Comparison of ENCODE assay signal across 8 cellular contexts in the genomic region with DNA sequence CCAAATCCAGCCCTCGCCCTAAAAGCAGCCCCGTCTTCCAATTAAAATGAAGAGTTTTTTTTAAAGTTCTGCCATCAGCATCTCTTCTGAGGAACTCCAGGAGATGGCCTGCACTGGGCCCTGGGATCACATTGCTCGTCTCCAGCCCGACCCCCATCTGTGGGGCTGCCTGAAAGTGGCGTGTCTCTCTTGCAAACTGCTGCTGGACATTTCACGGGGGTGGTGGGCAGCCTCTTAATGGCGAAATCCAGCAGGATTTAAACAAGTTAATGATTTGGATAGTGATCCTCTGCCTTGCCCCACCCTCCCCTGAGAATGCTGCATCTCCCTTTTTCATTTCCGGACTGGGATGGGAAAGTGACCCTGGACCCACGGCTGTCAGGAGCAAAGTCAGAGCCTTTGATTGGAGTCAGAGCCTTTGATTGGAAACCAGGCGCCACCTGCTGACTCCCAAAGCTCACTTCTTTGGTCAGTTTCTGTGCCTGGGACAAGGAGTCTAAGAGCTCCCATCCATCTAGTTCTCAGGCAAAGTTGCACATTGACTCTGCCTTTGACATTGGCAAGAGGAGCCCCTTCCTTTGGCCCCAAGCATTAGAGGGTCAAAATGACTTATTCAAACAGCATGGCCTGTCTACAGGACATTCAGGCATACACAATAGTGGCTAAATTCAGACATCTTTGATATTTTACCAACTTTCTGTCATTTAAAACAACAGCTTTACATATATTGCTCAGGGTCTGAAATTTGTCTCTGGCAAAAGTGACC.
DNase-seq lines count a peak whose midpoint lies in the region; ATAC-seq, FAIRE-seq and TF ChIP-seq lines count a peak whose summit lies in the region.

No MANE protein-coding gene starts in this region.

- no peak overlapping the region for H3K4me3 ChIP-seq in adipocyte (ENCODE audit: low read length)
- H3K4me3 ChIP-seq in left ventricle myocardium inferior, result no peak overlapping the region

- peak; percentile 79 for TF ChIP-seq CTCF in left ventricle myocardium inferior (IDR thresholded peaks at IDR 0.05; ENCODE audit: borderline replicate concordance)

- no peak overlapping the region for H3K9ac ChIP-seq in adipocyte (ENCODE audit: low read length)

- peak; percentile 72 for ATAC-seq in sciatic nerve
- ATAC-seq in stimulated activated memory B cell treated with anti-CD40 and anti-IgM and Interleukin-4, amounts not matched to agents 10 μg/mL and 1 μg/mL and 100 μg/mL, for 72 hours, result no peak

- H3K27ac ChIP-seq in left ventricle myocardium inferior (replicated peaks), result no peak overlapping the region

- peaks cover 22% of the 10 kb centered on the region for H3K27me3 Mint-ChIP-seq in stimulated activated memory B cell treated with anti-CD40 and anti-IgM and Interleukin-4, amounts not matched to agents 10 μg/mL and 1 μg/mL and 100 μg/mL, for 72 hours

- no peaks in the 10 kb centered on the region for H3K4me1 ChIP-seq in adipocyte (ENCODE audit: control insufficient read depth, insufficient read depth, low read length)
- peaks cover 12% of the 10 kb centered on the region for H3K4me1 ChIP-seq in left ventricle myocardium inferior

- H3K36me3 ChIP-seq in adipocyte (ENCODE audit: control insufficient read depth, insufficient read depth, low read length, severe bottlenecking), result no peaks in the 10 kb centered on the region
- H3K36me3 ChIP-seq in left ventricle myocardium inferior, result no peaks in the 10 kb centered on the region

- intact Hi-C loops in left ventricle myocardium inferior (cut with micrococcal nuclease), result loop anchor here (10.0 kb wide), 1 partner anchor 232 kb away; no protein-coding TSS in a partner anchor
- intact Hi-C loops in sciatic nerve (cut with DNase I), result no loop called here

- FAIRE-seq in G401.6 (lab: Jason Lieb, UNC), result peak; percentile 57

- H3K36me3 Mint-ChIP-seq in stimulated activated memory B cell treated with anti-CD40 and anti-IgM and Interleukin-4, amounts not matched to agents 10 μg/mL and 1 μg/mL and 100 μg/mL, for 72 hours, result no peaks in the 10 kb centered on the region

- H3K9me3 Mint-ChIP-seq in stimulated activated memory B cell treated with anti-CD40 and anti-IgM and Interleukin-4, amounts not matched to agents 10 μg/mL and 1 μg/mL and 100 μg/mL, for 72 hours, result no peaks in the 10 kb centered on the region

- no peaks in the 10 kb centered on the region for H3K9me3 ChIP-seq in adipocyte (ENCODE audit: control insufficient read depth, low read length)
- no peaks in the 10 kb centered on the region for H3K9me3 ChIP-seq in left ventricle myocardium inferior (replicated peaks)

- DNase-seq in 8988T (peak; percentile 58), NCI-H2029 treated with DMSO at 0.1 percent for 48 hours (lab: John Stamatoyannopoulos, UW) (peak; percentile 25), adipocyte (ENCODE audit: low read depth) (peak; percentile 89), left ventricle myocardium inferior (peak; percentile 63), sciatic nerve (ENCODE audit: low spot score) (peak; percentile 73), GM19240 (ENCODE audit: insufficient read length, low spot score) (no peak)

- no peaks in the 10 kb centered on the region for H3K4me1 Mint-ChIP-seq in stimulated activated memory B cell treated with anti-CD40 and anti-IgM and Interleukin-4, amounts not matched to agents 10 μg/mL and 1 μg/mL and 100 μg/mL, for 72 hours

- no peak overlapping the region for H3K4me3 Mint-ChIP-seq in stimulated activated memory B cell treated with anti-CD40 and anti-IgM and Interleukin-4, amounts not matched to agents 10 μg/mL and 1 μg/mL and 100 μg/mL, for 72 hours

- no peak overlapping the region for H3K27ac Mint-ChIP-seq in stimulated activated memory B cell treated with anti-CD40 and anti-IgM and Interleukin-4, amounts not matched to agents 10 μg/mL and 1 μg/mL and 100 μg/mL, for 72 hours

- no peaks in the 10 kb centered on the region for H3K27me3 ChIP-seq in adipocyte (replicated peaks; ENCODE audit: control insufficient read depth, insufficient read depth, low read length)
- no peaks in the 10 kb centered on the region for H3K27me3 ChIP-seq in left ventricle myocardium inferior (ENCODE audit: low read depth)
